1 cellular context compared by ENCODE assay signal in the genomic region with DNA sequence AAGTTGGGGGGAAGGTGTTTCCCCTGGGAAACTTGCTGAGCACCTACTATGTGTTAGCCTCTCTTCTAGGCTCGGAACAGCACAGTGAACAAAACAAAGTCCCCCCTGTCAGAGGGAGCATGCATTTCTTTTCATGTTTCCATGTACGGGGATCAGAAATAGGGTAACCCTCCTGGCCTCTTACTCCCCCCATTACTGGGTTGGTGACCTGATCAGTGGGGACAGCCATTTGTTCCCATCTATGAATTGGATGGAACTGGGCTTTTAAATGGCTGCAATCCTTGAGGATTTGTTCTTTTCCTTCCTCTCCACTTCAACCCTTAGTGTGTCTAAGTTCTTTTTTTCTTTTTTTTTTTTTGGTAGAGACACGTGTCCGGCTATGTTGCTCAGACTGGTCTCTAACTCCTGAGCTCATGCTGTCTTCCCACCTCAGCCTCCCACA.
TF ChIP-seq lines count a peak whose summit lies in the region.

No MANE protein-coding gene starts in this region.

TF ChIP-seq in GM23338, 12 proteins besides CTCF, POLR2A, EP300 and RAD21 (continued from another document):
- 0 out of 2 replicates have a peak, but pooled peaks have one; percentile 2 for TF ChIP-seq CREB1 (CRISPR knock-in tag; IDR thresholded peaks at IDR 0.05; ENCODE audit: low read depth)
